8 cellular contexts compared by ENCODE assay signal in the genomic region with DNA sequence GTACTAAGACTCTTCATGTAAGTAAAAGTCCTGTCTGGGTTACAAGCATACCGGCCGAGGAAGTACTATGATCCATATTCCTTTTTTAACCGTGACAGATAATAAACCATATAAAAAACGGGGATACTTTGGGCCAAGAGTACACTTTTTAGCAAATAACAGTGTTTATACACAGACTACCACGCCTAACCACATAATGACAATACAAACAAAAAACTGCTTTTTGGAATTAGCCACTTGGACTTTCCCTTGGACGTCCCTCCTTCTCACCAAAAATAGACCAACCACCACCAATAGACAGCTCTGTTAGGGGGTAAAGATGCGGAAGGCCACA. TPM values are rescaled to one million over a fixed set of nuclear protein-coding genes. Genes with fewer than 3 reads are reported as not detected.
A peak's percentile ranks its signal among the peaks of the same experiment; 100 is the strongest.
DNase-seq lines count a peak whose midpoint lies in the region; ATAC-seq and TF ChIP-seq lines count a peak whose summit lies in the region.

No MANE protein-coding gene starts in this region.

- no peak for DNase-seq in mammary epithelial cell
- no peak for DNase-seq in GM13976 (ENCODE audit: low spot score)
- no peak for DNase-seq in foreskin melanocyte
- DNase-seq in 8988T = no peak

- BruUV-seq in mammary epithelial cell (replicated peaks; lab: Mats Ljungman, UMichigan) = no TSS peak

- H3K27me3 ChIP-seq in mammary epithelial cell (ENCODE audit: insufficient read depth, low read length) (no peaks in the 10 kb centered on the region), mucosa of rectum (ENCODE audit: control insufficient read depth in 2 of 2, insufficient read depth in 2 of 2, low read length in 2 of 2) (no peaks in the 10 kb centered on the region)

- H3K9me3 ChIP-seq in mammary epithelial cell (replicated peaks; ENCODE audit: insufficient read depth, low read length) (no peaks in the 10 kb centered on the region), mucosa of rectum (ENCODE audit: control insufficient read depth in 2 of 2, low read length in 2 of 2) (no peaks in the 10 kb centered on the region)

- 9% methylated on average over 7 of the region's 7 CpGs for WGBS in mammary epithelial cell (ENCODE audit: low coverage, missing lambda C conversion rate)

- peak overlapping the region; percentile 84 for H3K27ac ChIP-seq in 22Rv1
- H3K27ac ChIP-seq in mammary epithelial cell (ENCODE audit: insufficient read depth, low read depth, low read length) = peak overlapping the region; percentile 37
- peak overlapping the region in 1 of 2 donors; percentile 76 for H3K27ac ChIP-seq in mucosa of rectum (ENCODE audit: low read depth in 2 of 2, low read length in 2 of 2)

- intact Hi-C loops in mammary epithelial cell (cut with micrococcal nuclease) = no loop called here

- TF ChIP-seq CTCF in 22Rv1 (IDR thresholded peaks at IDR 0.05) (no peak), mammary epithelial cell (conservative IDR thresholded peaks at IDR 0.05 in 1 of 2, IDR thresholded peaks at IDR 0.05 in 1 of 2; ENCODE audit: extremely low read depth in 1 of 2, insufficient read depth in 1 of 2, low read depth in 1 of 2, low read length in 2 of 2) (no peak), GM13976 (IDR thresholded peaks at IDR 0.05; ENCODE audit: borderline replicate concordance, control extremely low read depth, extremely low read depth, insufficient read depth, missing control alignments) (no peak)

- CTCF ChIA-PET in mammary epithelial cell (lab: Charles Lee; ENCODE audit: low non-redundant PET) = no interaction called here

- peak overlapping the region; percentile 95 for H2AFZ ChIP-seq in mammary epithelial cell (ENCODE audit: low read depth, low read length)

- ATAC-seq in HG03520 (IDR thresholded peaks at IDR 0.05; ENCODE audit: unreplicated experiment) (peak; percentile 43), HG03196 (IDR thresholded peaks at IDR 0.05; ENCODE audit: unreplicated experiment) (no peak)

- in situ Hi-C loops in mammary epithelial cell (cut with MboI; ENCODE audit: low sequenced_read_pairs in 2 of 2) = no loop called here
- in situ Hi-C loops in GM13976 (cut with MboI; ENCODE audit: low sequenced_read_pairs, unreplicated experiment) = no loop called here

- H3K4me3 ChIP-seq in mammary epithelial cell (replicated peaks in 1 of 3; ENCODE audit: insufficient read depth in 1 of 3, low read depth in 2 of 3, low read length in 3 of 3) (peak overlapping the region; percentile 76 to 96 (median 80)), mucosa of rectum (ENCODE audit: low read length in 2 of 2) (peak overlapping the region; percentile 91 to 95)

- H3K4me1 ChIP-seq in mammary epithelial cell (ENCODE audit: insufficient read depth, low read length) (peaks cover 6% of the 10 kb centered on the region), mucosa of rectum (ENCODE audit: control insufficient read depth in 2 of 2, insufficient read depth in 2 of 2, low read length in 2 of 2) (peaks cover 12 to 18% of the 10 kb centered on the region in 2 donors)

- H3K9ac ChIP-seq in mammary epithelial cell (ENCODE audit: insufficient read depth, low read length) = peak overlapping the region; percentile 67
- peak overlapping the region; percentile 75 to 78 for H3K9ac ChIP-seq in mucosa of rectum (ENCODE audit: low read depth in 1 of 2, low read length in 2 of 2)

- H4K20me1 ChIP-seq in mammary epithelial cell (ENCODE audit: insufficient read depth, low read length) = no peaks in the 10 kb centered on the region

- H3K4me2 ChIP-seq in mammary epithelial cell (ENCODE audit: insufficient read depth, low read depth, low read length) = peak overlapping the region; percentile 81

- H3K79me2 ChIP-seq in mammary epithelial cell (ENCODE audit: insufficient read depth, low read length) = peaks cover 53% of the 10 kb centered on the region

- H3K36me3 ChIP-seq in mammary epithelial cell (ENCODE audit: insufficient read depth, low read length) = no peaks in the 10 kb centered on the region
- H3K36me3 ChIP-seq in mucosa of rectum (ENCODE audit: control insufficient read depth in 2 of 2, insufficient read depth in 2 of 2, low read length in 2 of 2) = no peaks in the 10 kb centered on the region

- dilution Hi-C loops in mammary epithelial cell (cut with HindIII; ENCODE audit: low sequenced_read_pairs) = no loop called here

RNA-seq across cellular contexts. Expression of a gene that starts 0.8 kb away (rescaled TPM):
- total RNA-seq in mammary epithelial cell = 10 to 100 TPM; 28.0 to 29.7 TPM
- 12.2 TPM for polyA plus RNA-seq in mammary epithelial cell
- polyA minus RNA-seq in mammary epithelial cell = 7.5 TPM
